Comparison of ENCODE assay signal across 15 cellular contexts in genomic region chr4:55364691-55365346, GRCh38. TPM values are rescaled to one million over a fixed set of nuclear protein-coding genes. Genes with fewer than 3 reads are reported as not detected.
A peak's percentile ranks its signal among the peaks of the same experiment; 100 is the strongest.
DNase-seq lines count a peak whose midpoint lies in the region; ATAC-seq and TF ChIP-seq lines count a peak whose summit lies in the region.
"Had no signal": no experiment of that assay in that cellular context is flagged by ENCODE, and none has a peak within 500 bp of the region (broad histone marks: within the 10 kb centered on the region; RNA-seq: fewer than 3 reads in every experiment).

No MANE protein-coding gene starts in this region.

- ATAC-seq in HG03571 (IDR thresholded peaks at IDR 0.05; ENCODE audit: unreplicated experiment): no peak

- no peak overlapping the region for H3K4me3 ChIP-seq in H7 (ENCODE audit: insufficient read depth, low read depth, low read length)
- H3K4me3 ChIP-seq: vagina had no signal

- H3K9me3 Mint-ChIP-seq in osteocyte (ENCODE audit: unreplicated experiment) (no peaks in the 10 kb centered on the region), immature natural killer cell (no peaks in the 10 kb centered on the region)
- H3K9me3 Mint-ChIP-seq in activated CD4-positive, alpha-beta T cell treated with anti-CD3 and anti-CD28 coated beads, Interleukin-2, amount 10 ng/mL, durations not matched to agents 7 days and 5 days: no peaks in the 10 kb centered on the region
- H3K9me3 Mint-ChIP-seq: activated CD4-positive, alpha-beta memory T cell treated with anti-CD3 and anti-CD28 coated beads, Interleukin-2, amount 10 ng/mL, durations not matched to agents 7 days and 5 days; activated T-cell treated with anti-CD3 and anti-CD28 coated beads, Interleukin-2, amount 50 U/mL, for 24 hours had no signal

- no peaks in the 10 kb centered on the region for H3K27me3 Mint-ChIP-seq in osteocyte (ENCODE audit: unreplicated experiment)
- H3K27me3 Mint-ChIP-seq in immature natural killer cell (ENCODE audit: low read depth in 3 of 3): peaks cover 0 to 2% (median 0%) of the 10 kb centered on the region in 3 donors
- H3K27me3 Mint-ChIP-seq in activated CD4-positive, alpha-beta T cell treated with anti-CD3 and anti-CD28 coated beads, Interleukin-2, amount 10 ng/mL, durations not matched to agents 7 days and 5 days: no peaks in the 10 kb centered on the region
- H3K27me3 Mint-ChIP-seq: activated CD4-positive, alpha-beta memory T cell treated with anti-CD3 and anti-CD28 coated beads, Interleukin-2, amount 10 ng/mL, durations not matched to agents 7 days and 5 days; activated T-cell treated with anti-CD3 and anti-CD28 coated beads, Interleukin-2, amount 50 U/mL, for 24 hours; brain had no signal

- H3K4me3 Mint-ChIP-seq in osteocyte (ENCODE audit: unreplicated experiment) (no peak overlapping the region), immature natural killer cell (no peak overlapping the region)
- H3K4me3 Mint-ChIP-seq in activated CD4-positive, alpha-beta T cell treated with anti-CD3 and anti-CD28 coated beads, Interleukin-2, amount 10 ng/mL, durations not matched to agents 7 days and 5 days: no peak overlapping the region
- H3K4me3 Mint-ChIP-seq: activated CD4-positive, alpha-beta memory T cell treated with anti-CD3 and anti-CD28 coated beads, Interleukin-2, amount 10 ng/mL, durations not matched to agents 7 days and 5 days; activated T-cell treated with anti-CD3 and anti-CD28 coated beads, Interleukin-2, amount 50 U/mL, for 24 hours; brain had no signal

- CTCF ChIA-PET in activated CD4-positive, alpha-beta T cell treated with anti-CD3 and anti-CD28 coated beads, Interleukin-2, amount 10 ng/mL, durations not matched to agents 7 days and 5 days (lab: Charles Lee): interaction anchor here (0.6 to 2.3 kb wide), 3 partner anchors 8 to 227 kb away, joined by 3 to 7 read pairs (median 5); partner anchors contain the start of gene SRD5A3

- no peaks in the 10 kb centered on the region; the same call in none of the 2 replicates for H3K36me3 ChIP-seq in H7 (replicated peaks; ENCODE audit: control insufficient read depth, insufficient read depth, low read length)

- peak overlapping the region; percentile 98 for H3K27ac ChIP-seq in angular gyrus (ENCODE audit: low read depth, low read length)
- H3K27ac ChIP-seq: vagina had no signal

- TF ChIP-seq CTCF in osteocyte (IDR thresholded peaks at IDR 0.05): no peak

- peaks cover 19% of the 10 kb centered on the region for H3K4me1 Mint-ChIP-seq in osteocyte (ENCODE audit: unreplicated experiment)
- no peaks in the 10 kb centered on the region for H3K4me1 Mint-ChIP-seq in immature natural killer cell
- H3K4me1 Mint-ChIP-seq in activated CD4-positive, alpha-beta T cell treated with anti-CD3 and anti-CD28 coated beads, Interleukin-2, amount 10 ng/mL, durations not matched to agents 7 days and 5 days: no peaks in the 10 kb centered on the region
- H3K4me1 Mint-ChIP-seq: activated CD4-positive, alpha-beta memory T cell treated with anti-CD3 and anti-CD28 coated beads, Interleukin-2, amount 10 ng/mL, durations not matched to agents 7 days and 5 days had no signal

- POLR2A ChIA-PET in activated CD4-positive, alpha-beta T cell treated with anti-CD3 and anti-CD28 coated beads, Interleukin-2, amount 10 ng/mL, durations not matched to agents 7 days and 5 days (lab: Charles Lee): no interaction called here

- no peaks in the 10 kb centered on the region for H3K27me3 ChIP-seq in H7 (ENCODE audit: control insufficient read depth, insufficient read depth, low read length)
- H3K27me3 ChIP-seq: vagina had no signal

- H3K36me3 Mint-ChIP-seq in osteocyte (ENCODE audit: unreplicated experiment): peaks cover 11% of the 10 kb centered on the region
- H3K36me3 Mint-ChIP-seq in immature natural killer cell: peaks cover 0 to 16% (median 4%) of the 10 kb centered on the region in 3 donors
- no peaks in the 10 kb centered on the region for H3K36me3 Mint-ChIP-seq in activated CD4-positive, alpha-beta T cell treated with anti-CD3 and anti-CD28 coated beads, Interleukin-2, amount 10 ng/mL, durations not matched to agents 7 days and 5 days (ENCODE audit: low read depth)

- H3K27ac Mint-ChIP-seq in osteocyte (ENCODE audit: unreplicated experiment) (no peak overlapping the region), immature natural killer cell (no peak overlapping the region)
- H3K27ac Mint-ChIP-seq in activated CD4-positive, alpha-beta T cell treated with anti-CD3 and anti-CD28 coated beads, Interleukin-2, amount 10 ng/mL, durations not matched to agents 7 days and 5 days: no peak overlapping the region
- H3K27ac Mint-ChIP-seq: activated CD4-positive, alpha-beta memory T cell treated with anti-CD3 and anti-CD28 coated beads, Interleukin-2, amount 10 ng/mL, durations not matched to agents 7 days and 5 days; activated T-cell treated with anti-CD3 and anti-CD28 coated beads, Interleukin-2, amount 50 U/mL, for 24 hours had no signal

- DNase-seq in H7 (peak; percentile 35), hippocampal formation (lab: John Stamatoyannopoulos, UW) (peak; percentile 73 to 95), osteocyte (ENCODE audit: extremely low spot score, unreplicated experiment) (peak; percentile 1), GM03348 (ENCODE audit: low spot score) (no peak), immature natural killer cell (no peak)
- no peak for DNase-seq in activated CD4-positive, alpha-beta T cell treated with anti-CD3 and anti-CD28 coated beads, Interleukin-2, amount 10 ng/mL, durations not matched to agents 7 days and 5 days
- DNase-seq: activated CD4-positive, alpha-beta memory T cell treated with anti-CD3 and anti-CD28 coated beads, Interleukin-2, amount 10 ng/mL, durations not matched to agents 7 days and 5 days; activated naive CD4-positive, alpha-beta T cell treated with anti-CD3 and anti-CD28 coated beads, Interleukin-2, amount 50 U/mL, for 16 hours; activated T-cell treated with anti-CD3 and anti-CD28 coated beads, Interleukin-2, amount 50 U/mL, for 24 hours; NCI-H1930; stimulated activated CD4-positive, alpha-beta T cell treated with anti-CD3 and anti-CD28 coated beads, Interleukin-2, amount 100 ng/mL, for 48 hours had no signal

RNA-seq across cellular contexts. Expression of gene SRD5A3, which starts 18.8 kb away (rescaled TPM):
- 31.9 and 33.9 TPM in 2 replicates for total RNA-seq in H7 (2014; rRNA removed; shearing (Covaris generic))
- 19.8 and 23.1 TPM in 2 replicates for total RNA-seq in osteocyte
- polyA plus RNA-seq in immature natural killer cell: 10 to 100 TPM in 2 of 3 donors, 1 to 10 TPM in 1; 7.1 to 21.8 (median 17.8) TPM
- 10 to 100 TPM in 1 of 2 experiments, 1 to 10 TPM in 1; 8.3 to 10.3 TPM for total RNA-seq in activated CD4-positive, alpha-beta T cell treated with anti-CD3 and anti-CD28 coated beads, Interleukin-2, amount 10 ng/mL, durations not matched to agents 7 days and 5 days

RNA-seq across cellular contexts. Expression of gene TMEM165, which starts 30.9 kb away (rescaled TPM):
- 84.0 and 88.0 TPM in 2 replicates for total RNA-seq in H7 (2014; rRNA removed; shearing (Covaris generic))
- 95.5 and 102 TPM in 2 replicates for total RNA-seq in osteocyte
- 10 to 100 TPM; 44.2 to 50.4 (median 44.8) TPM for polyA plus RNA-seq in immature natural killer cell
- total RNA-seq in activated CD4-positive, alpha-beta T cell treated with anti-CD3 and anti-CD28 coated beads, Interleukin-2, amount 10 ng/mL, durations not matched to agents 7 days and 5 days: 10 to 100 TPM; 61.8 to 61.9 TPM

Comparison
In these comparisons a context has a peak if more than half of its experiments do, and no peak if none do; other contexts are left out.
1. DNase-seq: peak in H7 (single experiment), hippocampal formation (2 of 2) and osteocyte (single experiment); none in GM03348 (single experiment), immature natural killer cell (0 of 3) and activated CD4-positive, alpha-beta T cell treated with anti-CD3 and anti-CD28 coated beads, Interleukin-2, amount 10 ng/mL, durations not matched to agents 7 days and 5 days (single experiment).